22 cellular contexts compared by ENCODE assay signal in the genomic region with DNA sequence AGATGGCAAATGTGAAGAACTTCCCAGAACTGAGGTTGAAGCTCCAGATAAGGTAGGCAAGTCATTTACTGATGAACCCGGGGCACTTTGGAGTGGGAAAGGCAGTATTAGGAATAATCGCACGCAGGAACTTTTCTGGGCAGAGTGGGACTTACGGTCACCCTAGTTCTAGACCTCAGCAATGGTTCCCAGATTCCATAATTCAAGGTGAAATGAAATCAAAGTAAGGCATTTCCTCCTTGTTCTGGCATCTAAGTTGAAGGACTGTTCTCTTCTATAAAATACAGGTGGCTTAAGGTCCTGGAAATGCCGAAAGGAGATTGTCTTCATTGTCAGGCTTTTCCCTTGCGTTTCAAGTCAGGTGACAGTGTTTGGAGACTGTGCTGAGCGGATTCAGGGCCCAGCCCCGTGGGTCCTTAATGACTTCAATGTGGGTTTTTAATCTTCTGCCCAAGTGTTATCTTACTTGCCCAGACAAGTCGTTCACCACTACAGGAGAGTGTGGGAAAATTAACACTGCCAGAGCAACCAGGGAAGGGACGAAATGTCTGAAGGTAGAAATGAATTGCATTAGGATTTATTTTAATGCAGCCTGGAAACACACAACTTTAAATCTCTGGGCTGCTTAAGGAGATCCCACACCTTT. TPM values are rescaled to one million over a fixed set of nuclear protein-coding genes. Genes with fewer than 3 reads are reported as not detected.
"Had no signal": no experiment of that assay in that cellular context is flagged by ENCODE, and none has a peak within 500 bp of the region (broad histone marks: within the 10 kb centered on the region; RNA-seq: fewer than 3 reads in every experiment).

No MANE protein-coding gene starts in this region.

- H2AFZ ChIP-seq: parathyroid adenoma had no signal

- ATAC-seq: activated CD4-positive, CD25-positive, alpha-beta regulatory T cell treated with anti-CD3 and anti-CD28 coated beads, Interleukin-2, amount 50 U/mL, for 24 hours; activated naive CD8-positive, alpha-beta T cell treated with anti-CD3 and anti-CD28 coated beads, Interleukin-2, amount 50 U/mL, for 24 hours; heart right ventricle; left cardiac atrium; natural killer cell treated with Interleukin-12 subunit alpha and Interleukin-12 subunit beta and Interleukin-15 and Interleukin-18, amount 100 ng/mL, for 72 hours had no signal

- H3K27me3 ChIP-seq: brain microvascular endothelial cell, colonic mucosa, heart right ventricle, neutrophil, thyroid gland had no signal

- DNase-seq: activated CD4-positive, alpha-beta T cell treated with anti-CD3 and anti-CD28 coated beads, Interleukin-2, amount 10 ng/mL, durations not matched to agents 7 days and 5 days; activated CD8-positive, alpha-beta memory T cell treated with anti-CD3 and anti-CD28 coated beads for 24 hours; activated CD8-positive, alpha-beta memory T cell treated with anti-CD3 and anti-CD28 coated beads, Interleukin-2, amount 50 U/mL, for 48 hours; activated effector memory CD4-positive, alpha-beta T cell treated with Interleukin-2 at 50 U/mL for 16 hours; activated naive CD4-positive, alpha-beta T cell treated with anti-CD3 and anti-CD28 coated beads, Interleukin-2, amount 10 ng/mL, durations not matched to agents 7 days and 5 days; activated naive CD8-positive, alpha-beta T cell treated with anti-CD3 and anti-CD28 coated beads, Interleukin-2, amount 50 U/mL, for 24 hours; activated T-cell treated with anti-CD3 and anti-CD28 coated beads, Interleukin-2, amount 50 U/mL, for 48 hours; aorta; brain microvascular endothelial cell; colonic mucosa; endodermal cell; erythroblast; heart right ventricle; left cardiac atrium; mesendoderm; retina; stimulated activated naive CD4-positive, alpha-beta T cell; thyroid gland had no signal

- H3K36me3 ChIP-seq: brain microvascular endothelial cell, colonic mucosa, heart right ventricle, neutrophil, thyroid gland had no signal

- H3K27ac ChIP-seq: brain microvascular endothelial cell, colonic mucosa, heart right ventricle, neutrophil, parathyroid adenoma, thyroid gland had no signal

- H3K9ac ChIP-seq: parathyroid adenoma had no signal

- H3K9me3 ChIP-seq: colonic mucosa, neutrophil, thyroid gland had no signal

- H3K4me1 ChIP-seq: colonic mucosa, parathyroid adenoma had no signal

- H3K4me3 ChIP-seq: colonic mucosa, heart right ventricle, thyroid gland had no signal

RNA-seq across cellular contexts. Expression of a gene that starts 52.1 kb away (rescaled TPM):
- total RNA-seq: activated CD4-positive, alpha-beta T cell treated with anti-CD3 and anti-CD28 coated beads, Interleukin-2, amount 10 ng/mL, durations not matched to agents 7 days and 5 days; natural killer cell treated with Interleukin-12 subunit alpha and Interleukin-12 subunit beta and Interleukin-15 and Interleukin-18, amount 100 ng/mL, for 72 hours had no signal
